In genomic region chr1:55412060-55412459, GRCh38 we compare ENCODE assay signal across 7 cellular contexts.
"Had no signal": no experiment of that assay in that cellular context is flagged by ENCODE, and none has a peak within 500 bp of the region (broad histone marks: within the 10 kb centered on the region; RNA-seq: fewer than 3 reads in every experiment).

No MANE protein-coding gene starts in this region.

- DNase-seq: IMR-90, KBM-7, KG1 had no signal

- ATAC-seq: HepG2, K562 had no signal

- H3K27ac ChIP-seq: HL-60, KMS-11 had no signal

- H3K4me3 ChIP-seq: K562 had no signal
